In the genomic region with DNA sequence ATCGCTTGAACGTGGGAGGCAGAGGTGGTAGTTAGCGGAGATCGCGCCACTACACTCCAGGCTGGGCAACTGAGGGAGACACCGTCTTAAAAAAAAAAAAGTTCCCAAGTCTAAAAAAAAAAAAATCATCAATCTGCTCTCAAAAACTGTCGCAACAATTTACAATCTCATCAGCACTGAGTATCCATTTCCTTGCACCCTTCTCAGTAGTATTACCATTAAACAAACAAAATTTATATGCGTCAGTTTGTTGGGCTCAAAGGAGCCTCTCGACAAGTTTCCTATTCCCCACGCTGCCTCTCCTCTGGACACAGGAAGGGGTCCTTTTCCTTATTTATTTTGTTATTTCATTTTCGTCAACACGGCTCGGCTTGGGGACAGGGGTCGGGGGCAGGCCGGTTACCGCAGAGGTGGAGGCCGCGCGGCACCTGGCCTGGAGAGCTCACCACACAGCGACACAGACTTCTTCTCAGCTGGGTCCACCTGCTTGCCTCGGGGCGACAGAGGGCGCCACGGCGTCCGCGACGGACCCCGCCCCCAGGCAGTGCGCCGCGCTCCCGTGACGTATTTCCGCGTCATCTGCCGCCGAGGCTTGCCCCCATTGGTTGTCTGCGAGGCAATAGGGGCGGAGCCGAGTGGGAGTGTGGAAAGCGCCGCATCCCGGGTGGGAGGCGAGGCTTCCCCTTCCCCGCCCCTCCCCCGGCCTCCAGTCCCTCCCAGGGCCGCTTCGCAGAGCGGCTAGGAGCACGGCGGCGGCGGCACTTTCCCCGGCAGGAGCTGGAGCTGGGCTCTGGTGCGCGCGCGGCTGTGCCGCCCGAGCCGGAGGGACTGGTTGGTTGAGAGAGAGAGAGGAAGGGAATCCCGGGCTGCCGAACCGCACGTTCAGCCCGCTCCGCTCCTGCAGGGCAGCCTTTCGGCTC, we compare ENCODE assay signal across 8 cellular contexts. TPM values are rescaled to one million over a fixed set of nuclear protein-coding genes. Genes with fewer than 3 reads are reported as not detected.
A peak's percentile ranks its signal among the peaks of the same experiment; 100 is the strongest.
DNase-seq lines count a peak whose midpoint lies in the region; ATAC-seq, FAIRE-seq and TF ChIP-seq lines count a peak whose summit lies in the region.

Gene MAP2K1 (plus strand): TSS at position 709 of the 920 bp plus-strand sequence. CDS start 436 bp downstream, outside the sequence.

- intact Hi-C loops in endothelial cell of umbilical vein (cut with micrococcal nuclease) = loop anchor here (1.0 to 2.0 kb wide), 5 partner anchors 16 to 111 kb away; partner anchors contain the start of genes SNAPC5 and TIPIN

- no peaks in the 10 kb centered on the region for H3K9me2 ChIP-seq in OCI-LY1 (ENCODE audit: low read depth, low read length)

- H3K4me3 ChIP-seq in OCI-LY1 (ENCODE audit: low read depth, low read length, poor library complexity, severe bottlenecking) (peak within 1 kb of the TSS; percentile 81), endothelial cell of umbilical vein (replicated peaks in 1 of 3; ENCODE audit: insufficient read depth in 1 of 3, low read depth in 1 of 3, low read length in 3 of 3) (peak within 1 kb of the TSS; percentile 78 to 93 (median 81)), mononuclear cell (ENCODE audit: low read length) (peak within 1 kb of the TSS; percentile 60)

- H3K4me2 ChIP-seq in OCI-LY1 (ENCODE audit: low read length) (peak within 1 kb of the TSS; percentile 93), endothelial cell of umbilical vein (ENCODE audit: insufficient read depth, low read length) (peak within 1 kb of the TSS; percentile 97)

- H3K27me3 ChIP-seq in OCI-LY1 (ENCODE audit: insufficient read depth, low read length) = no peaks in the 10 kb centered on the region
- H3K27me3 ChIP-seq in endothelial cell of umbilical vein (ENCODE audit: control insufficient read depth in 2 of 2, insufficient read depth in 2 of 2, low read length in 2 of 2) = no peaks in the 10 kb centered on the region
- H3K27me3 ChIP-seq in mononuclear cell (ENCODE audit: insufficient read depth, low read length) = no peaks in the 10 kb centered on the region

- TSS peak; percentile 81 for BruUV-seq in endothelial cell of umbilical vein (replicated peaks; lab: Mats Ljungman, UMichigan)

- CTCF ChIA-PET in endothelial cell of umbilical vein (lab: Charles Lee) = interaction anchor here (0.6 to 5.3 kb wide), 23 partner anchors 10 to 117 kb away, joined by 3 to 100 read pairs (median 4); partner anchors contain the start of gene SNAPC5

- H3K27ac ChIP-seq in OCI-LY1 (ENCODE audit: low read depth, low read length, poor library complexity, severe bottlenecking) (peak within 1 kb of the TSS; percentile 84), endothelial cell of umbilical vein (ENCODE audit: insufficient read depth, low read depth, low read length) (peak within 1 kb of the TSS; percentile 83)

- TF ChIP-seq POLR2A in endothelial cell of umbilical vein (IDR thresholded peaks at IDR 0.05; ENCODE audit: low read depth, low read length) = peak; percentile 46

- peak within 1 kb of the TSS; percentile 75 for H3K9ac ChIP-seq in OCI-LY1 (ENCODE audit: low read length)
- peak within 1 kb of the TSS; percentile 81 for H3K9ac ChIP-seq in endothelial cell of umbilical vein (replicated peaks; ENCODE audit: extremely low read depth, insufficient read depth, low read length)

- H2AFZ ChIP-seq in OCI-LY1 (ENCODE audit: low read length) (no peak within 1 kb of the TSS), endothelial cell of umbilical vein (ENCODE audit: low read depth, low read length) (peak within 1 kb of the TSS; percentile 87)

- peak; percentile 96 for FAIRE-seq in endothelial cell of umbilical vein (lab: Jason Lieb, UNC)

- H3K79me2 ChIP-seq in OCI-LY1 (ENCODE audit: insufficient read depth, low read length) (peaks cover 40% of the 10 kb centered on the region), endothelial cell of umbilical vein (ENCODE audit: control insufficient read depth, insufficient read depth, low read length) (peaks cover 48% of the 10 kb centered on the region)

- no peaks in the 10 kb centered on the region for H3F3A ChIP-seq in OCI-LY1 (ENCODE audit: insufficient read depth, low read length)

- DNase-seq in DMS 273 treated with DMSO at 0.1 percent for 48 hours (lab: John Stamatoyannopoulos, UW) (peak; percentile 85), HuH-7 (ENCODE audit: low spot score) (peak; percentile 99), activated T-cell treated with anti-CD3 and anti-CD28 coated beads for 1 hour (ENCODE audit: low read depth) (peak; percentile 98), endothelial cell of umbilical vein (ENCODE audit: low read depth, low spot score) (peak; percentile 98)
- DNase-seq in stimulated activated CD8-positive, alpha-beta memory T cell treated with anti-CD3 and anti-CD28 coated beads, Interleukin-4, amount 100 ng/mL, for 1 hour (ENCODE audit: low read depth in 2 of 2, low spot score in 1 of 2) = peak; percentile 98

- peak; percentile 79 for TF ChIP-seq CTCF in OCI-LY1 (IDR thresholded peaks at IDR 0.05; ENCODE audit: low read length)
- peak; percentile 66 to 94 for TF ChIP-seq CTCF in endothelial cell of umbilical vein (IDR thresholded peaks at IDR 0.05; ENCODE audit: extremely low read depth in 1 of 2, insufficient read depth in 1 of 2, low read depth in 1 of 2, low read length in 2 of 2)

- H4K20me1 ChIP-seq in OCI-LY1 (ENCODE audit: insufficient read depth, low read length) (no peaks in the 10 kb centered on the region), endothelial cell of umbilical vein (replicated peaks; ENCODE audit: control insufficient read depth, extremely low read depth, insufficient read depth, low read length) (no peaks in the 10 kb centered on the region)

- ATAC-seq in GM21515 (IDR thresholded peaks at IDR 0.05; ENCODE audit: unreplicated experiment) = peak; percentile 80

- peaks cover 4% of the 10 kb centered on the region; the same call in 1 of the 2 replicates for H3K36me3 ChIP-seq in OCI-LY1 (ENCODE audit: insufficient read depth, low read length)
- no peaks in the 10 kb centered on the region for H3K36me3 ChIP-seq in endothelial cell of umbilical vein (ENCODE audit: control insufficient read depth in 2 of 2, extremely low read depth in 1 of 2, insufficient read depth in 2 of 2, low read length in 2 of 2)

- H3K4me1 ChIP-seq in OCI-LY1 (ENCODE audit: insufficient read depth, low read length, severe bottlenecking) = peaks cover 52% of the 10 kb centered on the region
- peaks cover 31% of the 10 kb centered on the region for H3K4me1 ChIP-seq in endothelial cell of umbilical vein (ENCODE audit: control insufficient read depth, extremely low read depth, insufficient read depth, low read length)
- peaks cover 48% of the 10 kb centered on the region for H3K4me1 ChIP-seq in mononuclear cell (ENCODE audit: insufficient read depth, low read length)

- H3K9me1 ChIP-seq in endothelial cell of umbilical vein (replicated peaks; ENCODE audit: control insufficient read depth, extremely low read depth, insufficient read depth, low read length) = no peaks in the 10 kb centered on the region

- dilution Hi-C loops in endothelial cell of umbilical vein (cut with MboI; ENCODE audit: extremely low pct_ligation_motif_present, low sequenced_read_pairs) = no loop called here

- no peaks in the 10 kb centered on the region for H3K9me3 ChIP-seq in OCI-LY1 (ENCODE audit: low read length)
- H3K9me3 ChIP-seq in endothelial cell of umbilical vein (replicated peaks; ENCODE audit: control insufficient read depth, insufficient read depth, low read length) = no peaks in the 10 kb centered on the region
- no peaks in the 10 kb centered on the region for H3K9me3 ChIP-seq in mononuclear cell (ENCODE audit: low read depth, low read length)

- POLR2A ChIA-PET in endothelial cell of umbilical vein (lab: Charles Lee) = interaction anchor here (0.6 to 2.6 kb wide), 5 partner anchors 21 to 121 kb away, joined by 3 to 19 read pairs (median 6); partner anchors contain the start of gene SNAPC5

TF ChIP-seq in endothelial cell of umbilical vein, 7 proteins besides CTCF, POLR2A, EP300 and RAD21:
- TF ChIP-seq JUN (IDR thresholded peaks at IDR 0.05; ENCODE audit: borderline replicate concordance, insufficient read depth, insufficient read length, low read depth) (no peak), MYC (IDR thresholded peaks at IDR 0.05; ENCODE audit: low read depth, low read length) (peak; percentile 68), EZH2 (IDR thresholded peaks at IDR 0.05; ENCODE audit: borderline replicate concordance, low read depth, low read length, severe bottlenecking) (no peak), GATA2 (IDR thresholded peaks at IDR 0.05; ENCODE audit: insufficient read depth, insufficient read length, low read depth, low read length) (no peak), POLR2AphosphoS5 (IDR thresholded peaks at IDR 0.05; ENCODE audit: insufficient read depth, low read depth, low read length) (peak; percentile 67), FOS (IDR thresholded peaks at IDR 0.05; ENCODE audit: borderline replicate concordance, insufficient read depth, low read length) (no peak)
- TF ChIP-seq, protein P1, sequence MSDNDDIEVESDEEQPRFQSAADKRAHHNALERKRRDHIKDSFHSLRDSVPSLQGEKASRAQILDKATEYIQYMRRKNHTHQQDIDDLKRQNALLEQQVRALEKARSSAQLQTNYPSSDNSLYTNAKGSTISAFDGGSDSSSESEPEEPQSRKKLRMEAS (IDR thresholded peaks at IDR 0.05; ENCODE audit: insufficient read depth, insufficient read length) = peak; percentile 73
TF ChIP-seq in endothelial cell of umbilical vein: peak in this region for 3.

RNA-seq across cellular contexts. Expression of gene MAP2K1, which starts in this region (rescaled TPM):
- 45.1 and 45.5 TPM in 2 replicates for total RNA-seq in endothelial cell of umbilical vein
- 22.3 and 30.9 TPM in 2 replicates for polyA plus RNA-seq in endothelial cell of umbilical vein
- polyA plus RNA-seq in endothelial cell of umbilical vein (2011; cell fraction: cytosol; rRNA removed) = 20.1 and 24.3 TPM in 2 replicates
- polyA plus RNA-seq in endothelial cell of umbilical vein (2011; cell fraction: nucleus; rRNA removed) = 19.2 and 23.8 TPM in 2 replicates
- 40.0 and 56.7 TPM in 2 replicates for polyA plus RNA-seq in endothelial cell of umbilical vein (2012)
- 23.7 and 27.3 TPM in 2 replicates for polyA minus RNA-seq in endothelial cell of umbilical vein
- polyA minus RNA-seq in endothelial cell of umbilical vein (2011; cell fraction: cytosol; rRNA and poly(A)+ RNA removed) = 13.8 TPM
- polyA minus RNA-seq in endothelial cell of umbilical vein (2011; cell fraction: nucleus; rRNA and poly(A)+ RNA removed) = 9.2 and 12.0 TPM in 2 replicates
- 25.8 TPM for total RNA-seq in mononuclear cell

Comparison
In these comparisons a context has a peak if more than half of its experiments do, and no peak if none do; other contexts are left out.
1. Peak in every context shown above with its lines: DNase-seq, ATAC-seq, H3K4me3 ChIP-seq and H3K27ac ChIP-seq.